ENCODE assay signal across 8 cellular contexts in the genomic region with DNA sequence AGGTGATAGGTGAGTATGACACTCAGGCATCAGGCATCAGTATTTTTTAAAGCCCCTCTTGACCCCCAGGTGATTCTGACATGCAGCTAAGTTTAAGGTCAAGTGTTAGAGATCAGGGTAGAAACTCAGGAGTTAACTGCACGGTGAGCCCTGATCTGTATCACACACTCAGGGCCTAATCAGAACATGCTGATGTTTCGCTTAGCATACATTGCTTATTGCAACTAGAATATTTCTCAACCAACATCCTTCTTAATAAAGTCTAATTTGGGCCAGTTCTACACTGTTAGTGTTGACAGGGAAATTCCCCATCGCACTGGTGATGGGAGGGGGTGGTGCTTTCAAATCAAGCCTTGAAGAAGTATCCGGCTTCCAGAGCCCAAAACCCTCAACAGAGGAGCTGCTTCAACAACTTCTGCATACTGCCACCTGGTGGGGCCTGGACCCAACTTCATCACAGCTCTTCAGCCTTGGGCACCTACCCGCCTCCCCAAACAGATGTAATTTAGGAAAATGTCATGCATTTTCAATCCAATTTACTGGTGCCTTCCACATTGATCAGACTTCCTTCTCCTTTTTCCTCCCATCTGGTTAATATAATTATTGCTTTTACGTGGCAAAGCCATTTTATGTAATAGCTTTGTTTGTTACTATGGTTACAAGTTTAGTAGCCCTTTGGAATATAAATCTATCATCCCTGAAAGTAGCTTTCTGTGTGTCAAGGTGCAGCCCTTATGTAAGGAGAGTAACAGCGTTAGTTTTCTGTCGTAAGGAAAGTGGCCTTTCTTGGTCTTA.
DNase-seq lines count a peak whose midpoint lies in the region; ATAC-seq and TF ChIP-seq lines count a peak whose summit lies in the region.

No MANE protein-coding gene starts in this region.

- peak overlapping the region; percentile 28 for H3K4me3 ChIP-seq in AG10803 (ENCODE audit: low read length)

- H3K4me3 Mint-ChIP-seq in activated CD4-positive, alpha-beta memory T cell treated with anti-CD3 and anti-CD28 coated beads, Interleukin-2, amount 10 ng/mL, durations not matched to agents 7 days and 5 days = no peak overlapping the region

- no peak overlapping the region for H3K27ac Mint-ChIP-seq in activated CD4-positive, alpha-beta memory T cell treated with anti-CD3 and anti-CD28 coated beads, Interleukin-2, amount 10 ng/mL, durations not matched to agents 7 days and 5 days

- TF ChIP-seq CTCF in AG10803 (conservative IDR thresholded peaks at IDR 0.05; ENCODE audit: low read length) = peak; percentile 89

- POLR2A ChIA-PET in activated CD4-positive, alpha-beta memory T cell treated with anti-CD3 and anti-CD28 coated beads, Interleukin-2, amount 10 ng/mL, durations not matched to agents 7 days and 5 days (lab: Charles Lee) = interaction anchor here (0.8 to 2.4 kb wide), 11 partner anchors 15 to 403 kb away, joined by 3 to 27 read pairs (median 4); no protein-coding TSS in a partner anchor

- H3K27me3 Mint-ChIP-seq in activated CD4-positive, alpha-beta memory T cell treated with anti-CD3 and anti-CD28 coated beads, Interleukin-2, amount 10 ng/mL, durations not matched to agents 7 days and 5 days = peaks cover 6% of the 10 kb centered on the region

- DNase-seq in AG10803 (ENCODE audit: low read depth) (peak; percentile 89), NCI-H774 (lab: John Stamatoyannopoulos, UW) (peak; percentile 59), medulla oblongata (ENCODE audit: extremely low spot score) (peak; percentile 94)
- DNase-seq in activated CD4-positive, alpha-beta memory T cell treated with anti-CD3 and anti-CD28 coated beads, Interleukin-2, amount 10 ng/mL, durations not matched to agents 7 days and 5 days = peak; percentile 86
- DNase-seq in effector CD4-positive, alpha-beta T cell = peak; percentile 83
- DNase-seq in stimulated activated CD8-positive, alpha-beta memory T cell treated with anti-CD3 and anti-CD28 coated beads, Interleukin-12 subunit alpha, Interleukin-12 subunit beta, amount 100 ng/mL, for 24 hours (ENCODE audit: extremely low read depth) = peak; percentile 71

- CTCF ChIA-PET in activated CD4-positive, alpha-beta memory T cell treated with anti-CD3 and anti-CD28 coated beads, Interleukin-2, amount 10 ng/mL, durations not matched to agents 7 days and 5 days (lab: Charles Lee) = interaction anchor here (0.6 to 5.0 kb wide), 42 partner anchors 8 to 524 kb away, joined by 3 to 81 read pairs (median 4); no protein-coding TSS in a partner anchor

- H3K9me3 Mint-ChIP-seq in activated CD4-positive, alpha-beta memory T cell treated with anti-CD3 and anti-CD28 coated beads, Interleukin-2, amount 10 ng/mL, durations not matched to agents 7 days and 5 days = no peaks in the 10 kb centered on the region

- H3K4me1 Mint-ChIP-seq in activated CD4-positive, alpha-beta memory T cell treated with anti-CD3 and anti-CD28 coated beads, Interleukin-2, amount 10 ng/mL, durations not matched to agents 7 days and 5 days = peaks cover 15% of the 10 kb centered on the region

- no peaks in the 10 kb centered on the region for H3K36me3 Mint-ChIP-seq in activated CD4-positive, alpha-beta memory T cell treated with anti-CD3 and anti-CD28 coated beads, Interleukin-2, amount 10 ng/mL, durations not matched to agents 7 days and 5 days (ENCODE audit: low read depth)

- ATAC-seq in GM19035 (IDR thresholded peaks at IDR 0.05; ENCODE audit: unreplicated experiment) = peak; percentile 77
- ATAC-seq in HG03432 (IDR thresholded peaks at IDR 0.05; ENCODE audit: unreplicated experiment) = peak; percentile 89

Comparison
In these comparisons a context has a peak if more than half of its experiments do, and no peak if none do; other contexts are left out.
1. Peak in every context shown above with its lines: DNase-seq, ATAC-seq and H3K4me3 ChIP-seq.